In genomic region chr3:9893739-9894138, GRCh38 we compare ENCODE assay signal across 2 cellular contexts.
TF ChIP-seq lines count a peak whose summit lies in the region.

No MANE protein-coding gene starts in this region.

TF ChIP-seq in SK-N-SH, 30 proteins besides CTCF, POLR2A, EP300 and RAD21:
- TF ChIP-seq EZH2phosphoT487 (IDR thresholded peaks at IDR 0.05; ENCODE audit: borderline replicate concordance, low read depth) (no peak), RCOR1 (IDR thresholded peaks at IDR 0.05; ENCODE audit: low read length) (no peak), ELF1 (IDR thresholded peaks at IDR 0.05) (no peak), SIN3A (IDR thresholded peaks at IDR 0.05; ENCODE audit: borderline replicate concordance, low read depth, low read length) (no peak), NRF1 (IDR thresholded peaks at IDR 0.05; ENCODE audit: low read depth, low read length) (no peak), JUND (IDR thresholded peaks at IDR 0.05) (no peak)
- TF ChIP-seq, protein P1, sequence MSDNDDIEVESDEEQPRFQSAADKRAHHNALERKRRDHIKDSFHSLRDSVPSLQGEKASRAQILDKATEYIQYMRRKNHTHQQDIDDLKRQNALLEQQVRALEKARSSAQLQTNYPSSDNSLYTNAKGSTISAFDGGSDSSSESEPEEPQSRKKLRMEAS (IDR thresholded peaks at IDR 0.05; ENCODE audit: low read depth): no peak
- TF ChIP-seq, protein P2, sequence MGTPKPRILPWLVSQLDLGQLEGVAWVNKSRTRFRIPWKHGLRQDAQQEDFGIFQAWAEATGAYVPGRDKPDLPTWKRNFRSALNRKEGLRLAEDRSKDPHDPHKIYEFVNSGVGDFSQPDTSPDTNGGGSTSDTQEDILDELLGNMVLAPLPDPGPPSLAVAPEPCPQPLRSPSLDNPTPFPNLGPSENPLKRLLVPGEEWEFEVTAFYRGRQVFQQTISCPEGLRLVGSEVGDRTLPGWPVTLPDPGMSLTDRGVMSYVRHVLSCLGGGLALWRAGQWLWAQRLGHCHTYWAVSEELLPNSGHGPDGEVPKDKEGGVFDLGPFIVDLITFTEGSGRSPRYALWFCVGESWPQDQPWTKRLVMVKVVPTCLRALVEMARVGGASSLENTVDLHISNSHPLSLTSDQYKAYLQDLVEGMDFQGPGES (IDR thresholded peaks at IDR 0.05; ENCODE audit: low read depth, low read length): no peak
- TF ChIP-seq, protein P3, sequence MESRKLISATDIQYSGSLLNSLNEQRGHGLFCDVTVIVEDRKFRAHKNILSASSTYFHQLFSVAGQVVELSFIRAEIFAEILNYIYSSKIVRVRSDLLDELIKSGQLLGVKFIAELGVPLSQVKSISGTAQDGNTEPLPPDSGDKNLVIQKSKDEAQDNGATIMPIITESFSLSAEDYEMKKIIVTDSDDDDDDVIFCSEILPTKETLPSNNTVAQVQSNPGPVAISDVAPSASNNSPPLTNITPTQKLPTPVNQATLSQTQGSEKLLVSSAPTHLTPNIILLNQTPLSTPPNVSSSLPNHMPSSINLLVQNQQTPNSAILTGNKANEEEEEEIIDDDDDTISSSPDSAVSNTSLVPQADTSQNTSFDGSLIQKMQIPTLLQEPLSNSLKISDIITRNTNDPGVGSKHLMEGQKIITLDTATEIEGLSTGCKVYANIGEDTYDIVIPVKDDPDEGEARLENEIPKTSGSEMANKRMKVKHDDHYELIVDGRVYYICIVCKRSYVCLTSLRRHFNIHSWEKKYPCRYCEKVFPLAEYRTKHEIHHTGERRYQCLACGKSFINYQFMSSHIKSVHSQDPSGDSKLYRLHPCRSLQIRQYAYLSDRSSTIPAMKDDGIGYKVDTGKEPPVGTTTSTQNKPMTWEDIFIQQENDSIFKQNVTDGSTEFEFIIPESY (IDR thresholded peaks at IDR 0.05; ENCODE audit: borderline replicate concordance, low read depth): no peak

TF ChIP-seq in SK-N-SH treated with all-trans-retinoic acid at 6 μM for 48 hours, 23 proteins besides CTCF, POLR2A, EP300 and RAD21:
- TF ChIP-seq CREB5 (CRISPR knock-in tag; IDR thresholded peaks at IDR 0.05; ENCODE audit: low read depth) (no peak), ZC3H10 (CRISPR knock-in tag; IDR thresholded peaks at IDR 0.05) (no peak), PATZ1 (CRISPR knock-in tag; IDR thresholded peaks at IDR 0.05; ENCODE audit: borderline replicate concordance) (no peak), CSDC2 (CRISPR knock-in tag; IDR thresholded peaks at IDR 0.05) (no peak), ESRRG (CRISPR knock-in tag; IDR thresholded peaks at IDR 0.05) (no peak)
TF ChIP-seq in SK-N-SH treated with all-trans-retinoic acid at 6 μM for 48 hours: peak in this region for 0.
